In the genomic region with DNA sequence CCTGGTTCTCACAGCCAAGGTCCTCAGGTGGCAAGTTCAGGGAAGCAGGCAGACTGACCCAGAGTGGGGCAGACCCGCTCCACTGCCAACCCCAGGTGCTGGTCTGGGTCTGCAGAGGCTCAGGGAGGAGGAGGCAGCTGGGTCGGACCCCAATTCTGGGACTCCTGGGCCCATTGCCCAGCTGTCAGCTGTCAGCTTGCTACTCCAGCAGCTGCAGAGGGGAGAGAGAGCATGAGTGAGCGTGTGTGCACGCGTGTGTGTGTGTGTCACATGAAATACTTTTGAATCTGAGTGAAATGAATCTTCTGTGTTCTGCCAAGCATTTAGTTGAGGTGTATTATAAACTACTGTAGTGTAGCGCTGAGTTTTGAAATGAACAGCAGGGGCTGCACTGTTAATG, we compare ENCODE assay signal across 19 cellular contexts. TPM values are rescaled to one million over a fixed set of nuclear protein-coding genes. Genes with fewer than 3 reads are reported as not detected.
DNase-seq lines count a peak whose midpoint lies in the region; ATAC-seq and TF ChIP-seq lines count a peak whose summit lies in the region.
"Had no signal": no experiment of that assay in that cellular context is flagged by ENCODE, and none has a peak within 500 bp of the region (broad histone marks: within the 10 kb centered on the region; RNA-seq: fewer than 3 reads in every experiment).

No MANE protein-coding gene starts in this region.

- H2AK5ac ChIP-seq in neuronal stem cell (ENCODE audit: low read depth, low read length): no peak overlapping the region

- H2BK120ac ChIP-seq in neuronal stem cell (ENCODE audit: low read depth, low read length): no peak overlapping the region

- H3K9me3 ChIP-seq in right atrium auricular region: no peaks in the 10 kb centered on the region
- H3K9me3 ChIP-seq in neuronal stem cell (replicated peaks in 1 of 2; ENCODE audit: control insufficient read depth in 2 of 2, insufficient read depth in 1 of 2, low read depth in 1 of 2, low read length in 2 of 2): no peaks in the 10 kb centered on the region
- no peaks in the 10 kb centered on the region for H3K9me3 ChIP-seq in subcutaneous abdominal adipose tissue (ENCODE audit: control insufficient read depth in 5 of 5, low read length in 5 of 5)
- H3K9me3 ChIP-seq: Caco-2 had no signal

- H2BK15ac ChIP-seq in neuronal stem cell (ENCODE audit: low read length): no peak overlapping the region

- H2BK5ac ChIP-seq in neuronal stem cell (ENCODE audit: low read length): no peak overlapping the region

- H3K27me3 ChIP-seq in right atrium auricular region (no peaks in the 10 kb centered on the region), neuronal stem cell (ENCODE audit: control insufficient read depth in 3 of 3, insufficient read depth in 3 of 3, low read depth in 1 of 3, low read length in 3 of 3) (no peaks in the 10 kb centered on the region), subcutaneous abdominal adipose tissue (ENCODE audit: control insufficient read depth in 5 of 5, insufficient read depth in 4 of 5, low read length in 5 of 5) (no peaks in the 10 kb centered on the region)

- H3K9me3 Mint-ChIP-seq in glutamatergic neuron (ENCODE audit: unreplicated experiment): peaks cover 7% of the 10 kb centered on the region
- H3K9me3 Mint-ChIP-seq: CD4-positive, CD25-positive, alpha-beta regulatory T cell had no signal

- H3K18ac ChIP-seq in neuronal stem cell (ENCODE audit: low read length): no peak overlapping the region

- intact Hi-C loops in Right ventricle myocardium inferior (cut with DNase I): no loop called here

- H3K27ac ChIP-seq in right atrium auricular region (no peak overlapping the region), neuronal stem cell (replicated peaks; ENCODE audit: low read length) (no peak overlapping the region), subcutaneous abdominal adipose tissue (ENCODE audit: low read depth, low read length) (peak overlapping the region; percentile 48)

- H3K23ac ChIP-seq in neuronal stem cell (ENCODE audit: low read depth, low read length, poor library complexity): peak overlapping the region; percentile 35

- no peak overlapping the region for H3K14ac ChIP-seq in neuronal stem cell (ENCODE audit: low read length)

- H3K36me3 Mint-ChIP-seq in glutamatergic neuron (ENCODE audit: unreplicated experiment): no peaks in the 10 kb centered on the region

- peak; percentile 20 for ATAC-seq in Right ventricle myocardium inferior

- no peak overlapping the region for H2BK12ac ChIP-seq in neuronal stem cell (ENCODE audit: low read length)

- H3K4me3 Mint-ChIP-seq in glutamatergic neuron (ENCODE audit: unreplicated experiment): no peak overlapping the region
- H3K4me3 Mint-ChIP-seq: B cell; CD4-positive, CD25-positive, alpha-beta regulatory T cell had no signal

- H3K4me1 Mint-ChIP-seq in glutamatergic neuron (ENCODE audit: low read depth, unreplicated experiment): peaks cover 31% of the 10 kb centered on the region

- H3K9ac ChIP-seq in neuronal stem cell (ENCODE audit: low read depth, low read length, poor library complexity) (no peak overlapping the region), subcutaneous abdominal adipose tissue (ENCODE audit: low read length in 5 of 5) (no peak overlapping the region)

- H3K4me3 ChIP-seq in right atrium auricular region (no peak overlapping the region), neuronal stem cell (ENCODE audit: low read length in 2 of 2) (no peak overlapping the region), subcutaneous abdominal adipose tissue (ENCODE audit: low read depth in 1 of 5, low read length in 5 of 5) (no peak overlapping the region)

- no peak overlapping the region for H4K8ac ChIP-seq in neuronal stem cell (ENCODE audit: low read depth, low read length)

- peaks cover 6% of the 10 kb centered on the region for H3K27me3 Mint-ChIP-seq in glutamatergic neuron (ENCODE audit: unreplicated experiment)
- H3K27me3 Mint-ChIP-seq: B cell; CD4-positive, CD25-positive, alpha-beta regulatory T cell had no signal

- H3K27ac Mint-ChIP-seq in glutamatergic neuron (ENCODE audit: unreplicated experiment): peak overlapping the region; percentile 62
- H3K27ac Mint-ChIP-seq: B cell; CD4-positive, CD25-positive, alpha-beta regulatory T cell had no signal

- WGBS in neuronal stem cell (ENCODE audit: extremely low coverage in 2 of 2, insufficient read length in 2 of 2, insufficient replicate concordance in 1 of 2), 2 donors: no CpG with 5 or more reads among the region's 6 CpGs

- H3K36me3 ChIP-seq in right atrium auricular region: peaks cover 70% of the 10 kb centered on the region
- H3K36me3 ChIP-seq in neuronal stem cell (replicated peaks in 1 of 2; ENCODE audit: control insufficient read depth in 2 of 2, insufficient read depth in 2 of 2, low read length in 2 of 2): peaks cover 44 to 99% of the 10 kb centered on the region in 2 donors
- H3K36me3 ChIP-seq in subcutaneous abdominal adipose tissue (ENCODE audit: control insufficient read depth in 5 of 5, insufficient read depth in 5 of 5, low read length in 5 of 5): peaks cover 6 to 95% (median 69%) of the 10 kb centered on the region in 5 donors

- no peak overlapping the region for H4K91ac ChIP-seq in neuronal stem cell (ENCODE audit: low read depth, low read length, poor library complexity)

- peaks cover 4% of the 10 kb centered on the region for H3K79me1 ChIP-seq in neuronal stem cell (ENCODE audit: low read depth, low read length)

- DNase-seq in Right ventricle myocardium inferior (ENCODE audit: missing footprints): no peak
- no peak for DNase-seq in right atrium auricular region (ENCODE audit: low spot score)
- no peak for DNase-seq in glutamatergic neuron
- no peak for DNase-seq in neuronal stem cell (ENCODE audit: low spot score)
- no peak for DNase-seq in NCI-H1417 treated with DMSO at 0.1 percent for 48 hours (lab: John Stamatoyannopoulos, UW)
- DNase-seq in RPMI8226: no peak
- DNase-seq in NK-92 treated with Interleukin-12 subunit alpha and Interleukin-12 subunit beta, amount 100 ng/mL, for 24 hours (lab: John Stamatoyannopoulos, UW): no peak
- DNase-seq: 8988T; Caco-2; CD4-positive, CD25-positive, alpha-beta regulatory T cell; GDM1; Kasumi-1; NCI-H1105; NCI-H187; NCI-H2107; NCI-H510A; NCI-H748 treated with DMSO at 0.1 percent for 48 hours had no signal

- no peak overlapping the region for H3K4me2 ChIP-seq in neuronal stem cell (ENCODE audit: insufficient read depth, low read length, poor library complexity, severe bottlenecking)

- TF ChIP-seq CTCF in right atrium auricular region (IDR thresholded peaks at IDR 0.05) (no peak), glutamatergic neuron (IDR thresholded peaks at IDR 0.05; ENCODE audit: partially characterized antibody, unreplicated experiment) (no peak)

- peaks cover 0 to 22% of the 10 kb centered on the region in 2 donors for H3K4me1 ChIP-seq in right atrium auricular region
- H3K4me1 ChIP-seq in neuronal stem cell (ENCODE audit: control insufficient read depth in 2 of 2, insufficient read depth in 1 of 2, low read depth in 1 of 2, low read length in 2 of 2): no peaks in the 10 kb centered on the region
- H3K4me1 ChIP-seq in subcutaneous abdominal adipose tissue (ENCODE audit: control insufficient read depth in 5 of 5, insufficient read depth in 5 of 5, low read length in 5 of 5): peaks cover 3 to 48% (median 37%) of the 10 kb centered on the region in 5 donors
- H3K4me1 ChIP-seq: Caco-2 had no signal

- H2AFZ ChIP-seq in neuronal stem cell (ENCODE audit: low read length): no peak overlapping the region

- H3K4ac ChIP-seq in neuronal stem cell (ENCODE audit: low read length): no peak overlapping the region

RNA-seq across cellular contexts. Expression of a gene that starts 30.8 kb away (rescaled TPM):
- total RNA-seq in Right ventricle myocardium inferior (2.8 TPM), right atrium auricular region (1 to 10 TPM; 2.1 to 3.6 TPM), glutamatergic neuron (ENCODE audit: unreplicated experiment) (4.5 TPM)
- 31.8 TPM for polyA plus RNA-seq in neuronal stem cell (2013, experiment 1 of 2)
- 33.0 TPM for polyA plus RNA-seq in neuronal stem cell (2013, experiment 2 of 2)

RNA-seq across cellular contexts. Expression of a gene that starts 31.1 kb away (rescaled TPM):
- total RNA-seq in Right ventricle myocardium inferior (46.9 TPM), right atrium auricular region (10 to 100 TPM; 43.7 to 71.6 TPM), glutamatergic neuron (ENCODE audit: unreplicated experiment) (49.1 TPM)
- 34.8 TPM for polyA plus RNA-seq in neuronal stem cell (2013, experiment 1 of 2)
- 32.9 TPM for polyA plus RNA-seq in neuronal stem cell (2013, experiment 2 of 2)

RNA-seq across cellular contexts. Expression of a gene that starts 55.5 kb away (rescaled TPM):
- total RNA-seq in Right ventricle myocardium inferior: 151 TPM
- total RNA-seq in right atrium auricular region: 100 to 1,000 TPM; 185 to 201 TPM
- total RNA-seq in glutamatergic neuron (ENCODE audit: unreplicated experiment): 975 TPM
- polyA plus RNA-seq in neuronal stem cell (2013, experiment 1 of 2): 98.0 TPM
- 101 TPM for polyA plus RNA-seq in neuronal stem cell (2013, experiment 2 of 2)
